27 cellular contexts compared by ENCODE assay signal in genomic region chr17:57569860-57570259, GRCh38.
DNase-seq lines count a peak whose midpoint lies in the region; ATAC-seq and TF ChIP-seq lines count a peak whose summit lies in the region.
"Had no signal": no experiment of that assay in that cellular context is flagged by ENCODE, and none has a peak within 500 bp of the region (broad histone marks: within the 10 kb centered on the region; RNA-seq: fewer than 3 reads in every experiment).

No MANE protein-coding gene starts in this region.

- no peak overlapping the region for H3K23ac ChIP-seq in trophoblast cell (ENCODE audit: low read length)

- no peak overlapping the region for H3K27ac ChIP-seq in Peyer's patch
- no peak overlapping the region for H3K27ac ChIP-seq in trophoblast cell (ENCODE audit: low read depth, low read length)
- H3K27ac ChIP-seq: transverse colon, VCaP had no signal

- ATAC-seq in left colon, result peak; percentile 48
- no peak for ATAC-seq in stimulated activated naive B cell treated with anti-CD40 and anti-IgM and Interleukin-4, amounts not matched to agents 10 μg/mL and 1 μg/mL and 100 μg/mL, for 72 hours (replicated peaks)
- no peak for ATAC-seq in HG02970 (IDR thresholded peaks at IDR 0.05; ENCODE audit: low FRiP score, unreplicated experiment)
- ATAC-seq: HCT116; naive thymus-derived CD8-positive, alpha-beta T cell had no signal

- peak in 2 of 3 experiments; percentile 67 to 84 for DNase-seq in NCI-H1417 (lab: John Stamatoyannopoulos, UW)
- DNase-seq in NCI-H1417 treated with DMSO at 0.1 percent for 48 hours (lab: John Stamatoyannopoulos, UW), result no peak
- DNase-seq in NCI-H748 treated with DMSO at 0.1 percent for 48 hours (lab: John Stamatoyannopoulos, UW), result peak; percentile 81
- no peak for DNase-seq in left colon
- DNase-seq in stimulated activated naive B cell treated with anti-CD40 and anti-IgM and Interleukin-4, amounts not matched to agents 10 μg/mL and 1 μg/mL and 100 μg/mL, for 72 hours, result no peak
- DNase-seq in Peyer's patch, result no peak
- DNase-seq in trophoblast cell, result no peak
- DNase-seq: activated CD4-positive, alpha-beta T cell treated with anti-CD3 and anti-CD28 coated beads for 4 hours; amygdala; CD4-positive, alpha-beta T cell; dorsolateral prefrontal cortex; IMR-90; kidney; midbrain; NCI-H2029 treated with DMSO at 0.1 percent for 48 hours; NCI-H526 treated with DMSO at 0.1 percent for 48 hours; RPMI8226; stimulated activated CD4-positive, alpha-beta T cell treated with anti-CD3 and anti-CD28 coated beads, Interleukin-4, amount 100 ng/mL, for 1 hour; T-helper 9 cell; transverse colon had no signal

- no peaks in the 10 kb centered on the region for H3K79me2 ChIP-seq in trophoblast cell (ENCODE audit: control insufficient read depth, insufficient read depth, low read length, poor library complexity)

- H3K36me3 ChIP-seq in Peyer's patch (no peaks in the 10 kb centered on the region), trophoblast cell (ENCODE audit: control insufficient read depth in 1 of 2, insufficient read depth in 2 of 2, low read length in 2 of 2) (peaks cover 0 to 10% of the 10 kb centered on the region in 2 experiments)
- H3K36me3 ChIP-seq: SJSA1, transverse colon had no signal

- H3K9me3 Mint-ChIP-seq in stimulated activated naive B cell treated with anti-CD40 and anti-IgM and Interleukin-4, amounts not matched to agents 10 μg/mL and 1 μg/mL and 100 μg/mL, for 72 hours, result no peaks in the 10 kb centered on the region
- H3K9me3 Mint-ChIP-seq: activated naive CD4-positive, alpha-beta T cell treated with anti-CD3 and anti-CD28 coated beads, Interleukin-2, amount 50 U/mL, for 24 hours; activated T-helper 2 cell treated with anti-CD3 and anti-CD28 coated beads, Interferon-gamma antibody, Interleukin-2, Interleukin-4, amounts not matched to agents 10 μg/mL and 5 μg/mL and 100 μg/mL, durations not matched to agents 14 hours and 24 hours and 36 hours; CD4-positive, alpha-beta T cell; naive thymus-derived CD8-positive, alpha-beta T cell had no signal

- H3K4me3 ChIP-seq in Peyer's patch (no peak overlapping the region), trophoblast cell (ENCODE audit: low read depth, low read length) (no peak overlapping the region)
- H3K4me3 ChIP-seq: dorsolateral prefrontal cortex, SJSA1, transverse colon had no signal

- H3K4me2 ChIP-seq in trophoblast cell (ENCODE audit: low read length), result no peak overlapping the region

- H3K79me1 ChIP-seq in trophoblast cell (ENCODE audit: low read length), result no peaks in the 10 kb centered on the region

- H3K27me3 ChIP-seq in Peyer's patch (no peaks in the 10 kb centered on the region), trophoblast cell (ENCODE audit: insufficient read depth, low read length) (no peaks in the 10 kb centered on the region)
- H3K27me3 ChIP-seq: dorsolateral prefrontal cortex, SJSA1, transverse colon had no signal

- H2AK5ac ChIP-seq in trophoblast cell (ENCODE audit: low read length), result no peak overlapping the region

- no peak overlapping the region for H3K4me3 Mint-ChIP-seq in stimulated activated naive B cell treated with anti-CD40 and anti-IgM and Interleukin-4, amounts not matched to agents 10 μg/mL and 1 μg/mL and 100 μg/mL, for 72 hours
- H3K4me3 Mint-ChIP-seq: activated naive CD4-positive, alpha-beta T cell treated with anti-CD3 and anti-CD28 coated beads, Interleukin-2, amount 50 U/mL, for 24 hours; CD4-positive, alpha-beta T cell; naive thymus-derived CD8-positive, alpha-beta T cell had no signal

- peaks cover 19 to 31% of the 10 kb centered on the region in 2 donors for H3K36me3 Mint-ChIP-seq in stimulated activated naive B cell treated with anti-CD40 and anti-IgM and Interleukin-4, amounts not matched to agents 10 μg/mL and 1 μg/mL and 100 μg/mL, for 72 hours

- H3K4me1 ChIP-seq in Peyer's patch, result no peaks in the 10 kb centered on the region
- H3K4me1 ChIP-seq in trophoblast cell (ENCODE audit: control insufficient read depth in 1 of 2, insufficient read depth in 2 of 2, low read length in 2 of 2), result peaks cover 0 to 2% of the 10 kb centered on the region in 2 experiments
- H3K4me1 ChIP-seq: transverse colon had no signal

- no peaks in the 10 kb centered on the region for H3K27me3 Mint-ChIP-seq in stimulated activated naive B cell treated with anti-CD40 and anti-IgM and Interleukin-4, amounts not matched to agents 10 μg/mL and 1 μg/mL and 100 μg/mL, for 72 hours
- H3K27me3 Mint-ChIP-seq: activated naive CD4-positive, alpha-beta T cell treated with anti-CD3 and anti-CD28 coated beads, Interleukin-2, amount 50 U/mL, for 24 hours; CD4-positive, alpha-beta T cell; naive thymus-derived CD8-positive, alpha-beta T cell had no signal

- H4K12ac ChIP-seq in trophoblast cell (ENCODE audit: low read depth, low read length), result no peak overlapping the region

- H4K91ac ChIP-seq in trophoblast cell (ENCODE audit: low read depth, low read length), result no peak overlapping the region

- H3K27ac Mint-ChIP-seq in stimulated activated naive B cell treated with anti-CD40 and anti-IgM and Interleukin-4, amounts not matched to agents 10 μg/mL and 1 μg/mL and 100 μg/mL, for 72 hours, result no peak overlapping the region
- H3K27ac Mint-ChIP-seq: activated naive CD4-positive, alpha-beta T cell treated with anti-CD3 and anti-CD28 coated beads, Interleukin-2, amount 50 U/mL, for 24 hours; activated T-helper 2 cell treated with anti-CD3 and anti-CD28 coated beads, Interferon-gamma antibody, Interleukin-2, Interleukin-4, amounts not matched to agents 10 μg/mL and 5 μg/mL and 100 μg/mL, durations not matched to agents 14 hours and 24 hours and 36 hours; CD4-positive, alpha-beta T cell had no signal

- H2BK120ac ChIP-seq in trophoblast cell (ENCODE audit: insufficient read depth, low read length, poor library complexity), result no peak overlapping the region

- peaks cover 7 to 11% of the 10 kb centered on the region in 2 donors for H3K4me1 Mint-ChIP-seq in stimulated activated naive B cell treated with anti-CD40 and anti-IgM and Interleukin-4, amounts not matched to agents 10 μg/mL and 1 μg/mL and 100 μg/mL, for 72 hours

- no peak overlapping the region for H2BK12ac ChIP-seq in trophoblast cell (ENCODE audit: low read length)

- H3K9me3 ChIP-seq in Peyer's patch (no peaks in the 10 kb centered on the region), trophoblast cell (ENCODE audit: insufficient read depth, low read depth, low read length) (no peaks in the 10 kb centered on the region)
- H3K9me3 ChIP-seq: SJSA1, transverse colon had no signal

- intact Hi-C loops in left colon (cut with DNase I, micrococcal nuclease), result no loop called here

- H3K18ac ChIP-seq in trophoblast cell (ENCODE audit: low read length), result no peak overlapping the region

- no peak for TF ChIP-seq CTCF in Peyer's patch (IDR thresholded peaks at IDR 0.05)

- H2AFZ ChIP-seq in trophoblast cell (ENCODE audit: insufficient read depth, low read length, poor library complexity), result no peak overlapping the region

- no peak overlapping the region for H2BK5ac ChIP-seq in trophoblast cell (ENCODE audit: low read depth, low read length, poor library complexity)

- H3K14ac ChIP-seq in trophoblast cell (ENCODE audit: low read length), result no peak overlapping the region

- no peak overlapping the region for H3K4ac ChIP-seq in trophoblast cell (ENCODE audit: low read depth, low read length)

- H3K9ac ChIP-seq in trophoblast cell (ENCODE audit: low read length), result no peak overlapping the region

- no peak for TF ChIP-seq POLR2A in Peyer's patch (IDR thresholded peaks at IDR 0.05)

- WGBS in trophoblast cell (ENCODE audit: extremely low coverage, insufficient coverage, insufficient read length), result no CpG with 5 or more reads among the region's 7 CpGs

- H4K8ac ChIP-seq in trophoblast cell (ENCODE audit: low read depth, low read length), result no peak overlapping the region

Comparison
In these comparisons a context has a peak if more than half of its experiments do, and no peak if none do; other contexts are left out.
1. DNase-seq: peak in NCI-H1417 (2 of 3) and NCI-H748 treated with DMSO at 0.1 percent for 48 hours (single experiment); none in NCI-H1417 treated with DMSO at 0.1 percent for 48 hours (single experiment), left colon (0 of 2), stimulated activated naive B cell treated with anti-CD40 and anti-IgM and Interleukin-4, amounts not matched to agents 10 μg/mL and 1 μg/mL and 100 μg/mL, for 72 hours (single experiment), Peyer's patch (0 of 3) and trophoblast cell (0 of 2).